Comparison of ENCODE assay signal across 20 cellular contexts in the genomic region with DNA sequence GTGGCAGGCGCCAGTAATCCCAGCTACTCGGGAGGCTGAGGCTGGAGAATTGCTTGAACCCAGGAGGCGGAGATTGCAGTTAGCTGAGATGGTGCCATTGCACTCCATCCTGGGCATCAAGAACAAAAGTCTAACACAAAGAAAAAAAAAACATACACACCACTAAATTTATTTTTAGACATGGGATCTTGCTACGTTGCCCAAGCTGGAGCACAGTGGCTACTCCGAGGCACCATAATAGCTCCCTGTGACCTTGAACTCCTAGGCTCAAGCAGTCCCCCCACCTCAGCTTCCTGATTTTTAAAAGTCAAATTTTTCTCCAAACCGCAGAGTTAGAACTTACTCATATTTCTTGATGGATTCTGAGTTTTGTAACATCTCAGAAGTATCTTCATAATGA. TPM values are rescaled to one million over a fixed set of nuclear protein-coding genes. Genes with fewer than 3 reads are reported as not detected.
DNase-seq lines count a peak whose midpoint lies in the region; ATAC-seq and TF ChIP-seq lines count a peak whose summit lies in the region.
"Had no signal": no experiment of that assay in that cellular context is flagged by ENCODE, and none has a peak within 500 bp of the region (broad histone marks: within the 10 kb centered on the region; RNA-seq: fewer than 3 reads in every experiment).

No MANE protein-coding gene starts in this region.

- H3K27ac ChIP-seq in H9 (ENCODE audit: insufficient read length, low read depth, low read length) (no peak overlapping the region), stomach (peak overlapping the region in 4 of 5 donors; percentile 71 to 92 (median 82))
- H3K27ac ChIP-seq: SK-N-MC had no signal

- DNase-seq in H9 (no peak), NOMO-1 (lab: John Stamatoyannopoulos, UW; ENCODE audit: unreplicated experiment in 2 of 2) (peak; percentile 64 to 87), WTC11 (ENCODE audit: low spot score) (no peak), stomach (no peak), HFFc6 (no peak), NCI-H526 treated with DMSO at 0.1 percent for 48 hours (lab: John Stamatoyannopoulos, UW) (no peak)
- DNase-seq: C1 segment of cervical spinal cord, DMS79, Kasumi-1, MG63, NCI-H1105 treated with DMSO at 0.1 percent for 48 hours, NCI-H1694 treated with DMSO at 0.1 percent for 48 hours, NCI-H2107, NCI-H510A treated with DMSO at 0.1 percent for 48 hours, NCI-H82, T-cell had no signal

- no peak for TF ChIP-seq POLR2A in stomach (IDR thresholded peaks at IDR 0.05)

- CTCF ChIA-PET in WTC11 (lab: Charles Lee) = interaction anchor here (1.1 to 4.6 kb wide), 3 partner anchors 42 to 187 kb away, joined by 3 to 24 read pairs (median 4); a partner anchor contains a TSS

- H3K36me3 Mint-ChIP-seq in H9 (ENCODE audit: insufficient read depth in 1 of 3, low read depth in 3 of 3) (peaks cover 3 to 12% (median 8%) of the 10 kb centered on the region in 3 experiments; a peak in 6 of 7 replicates), WTC11 (no peaks in the 10 kb centered on the region), HFFc6 (ENCODE audit: low read depth) (0 out of 2 replicates have a peak, but pooled peaks cover 5% of the 10 kb centered on the region)
- H3K36me3 Mint-ChIP-seq: IgD-negative memory B cell, T-cell had no signal

- H3T11ph ChIP-seq in H9 (ENCODE audit: low read length) = no peak overlapping the region

- H3K9me3 ChIP-seq in H9 (ENCODE audit: control insufficient read depth, low read depth, low read length) (no peaks in the 10 kb centered on the region), stomach (no peaks in the 10 kb centered on the region)
- H3K9me3 ChIP-seq: MG63 had no signal

- H3K23ac ChIP-seq in H9 (ENCODE audit: insufficient read length, low read depth, low read length) = no peak overlapping the region

- POLR2A ChIA-PET in WTC11 (lab: Charles Lee) = no interaction called here

- H3K4me3 ChIP-seq in stomach = no peak overlapping the region
- H3K4me3 ChIP-seq: MG63, SK-N-MC had no signal

- H4K5ac ChIP-seq in H9 (ENCODE audit: insufficient read length, low read depth, low read length) = no peak overlapping the region

- H3K27ac Mint-ChIP-seq in H9 (peak overlapping the region in 2 of 3 experiments; percentile 81 to 82; a peak in 2 of 7 replicates), WTC11 (no peak overlapping the region), HFFc6 (no peak overlapping the region)
- H3K27ac Mint-ChIP-seq: IgD-negative memory B cell, T-cell had no signal

- peaks cover 2% of the 10 kb centered on the region for H3K4me1 ChIP-seq in H9 (ENCODE audit: insufficient read depth, low read length)
- peaks cover 27 to 71% (median 48%) of the 10 kb centered on the region in 4 donors for H3K4me1 ChIP-seq in stomach

- no peak overlapping the region for H3K56ac ChIP-seq in H9 (ENCODE audit: insufficient read length, low read depth, low read length)

- no peak overlapping the region for H3K4me2 ChIP-seq in H9 (ENCODE audit: insufficient read depth, insufficient read length, low read length)

- no peak overlapping the region for H3K4ac ChIP-seq in H9 (ENCODE audit: low read depth, low read length)

- H4K20me1 ChIP-seq in H9 (ENCODE audit: control insufficient read depth, insufficient read depth, insufficient read length) = no peaks in the 10 kb centered on the region

- no peak overlapping the region for H2AFZ ChIP-seq in H9 (ENCODE audit: low read length)

- TF ChIP-seq CTCF in H9 (conservative IDR thresholded peaks at IDR 0.05) = no peak
- no peak for TF ChIP-seq CTCF in WTC11 (IDR thresholded peaks at IDR 0.05)
- TF ChIP-seq CTCF in stomach (IDR thresholded peaks at IDR 0.05) = no peak
- no peak for TF ChIP-seq CTCF in HFFc6 (IDR thresholded peaks at IDR 0.05)

- intact Hi-C loops in stomach (cut with DNase I; ENCODE audit: low total_unique reads) = no loop called here

- H2BK20ac ChIP-seq in H9 (ENCODE audit: low read depth, low read length, poor library complexity, severe bottlenecking) = no peak overlapping the region

- H3K23me2 ChIP-seq in H9 (ENCODE audit: insufficient read length, low read depth, low read length, poor library complexity, severe bottlenecking) = peaks cover 9% of the 10 kb centered on the region

- H3K79me2 ChIP-seq in H9 (ENCODE audit: insufficient read depth, low read length) = peaks cover 1% of the 10 kb centered on the region; the same call in 1 of the 2 replicates

- ATAC-seq in WTC11 (no peak), HG03025 (IDR thresholded peaks at IDR 0.05; ENCODE audit: low FRiP score, unreplicated experiment) (no peak)
- ATAC-seq: Right ventricle myocardium inferior, T-cell had no signal

- no peak overlapping the region for H3K4me3 Mint-ChIP-seq in H9
- H3K4me3 Mint-ChIP-seq in WTC11 = no peak overlapping the region
- H3K4me3 Mint-ChIP-seq in HFFc6 = no peak overlapping the region
- H3K4me3 Mint-ChIP-seq: T-cell had no signal

- H4K91ac ChIP-seq in H9 (ENCODE audit: insufficient read length, low read depth, low read length) = no peak overlapping the region

- no peak overlapping the region for H2AK5ac ChIP-seq in H9 (ENCODE audit: insufficient read length, low read length)

- H3K27me3 Mint-ChIP-seq in H9 (ENCODE audit: low read depth) (peaks cover 7% of the 10 kb centered on the region), WTC11 (ENCODE audit: low read depth) (peaks cover 5% of the 10 kb centered on the region), HFFc6 (ENCODE audit: insufficient read depth) (no peaks in the 10 kb centered on the region)

- H2BK120ac ChIP-seq in H9 (ENCODE audit: low read depth, low read length, poor library complexity, severe bottlenecking) = no peak overlapping the region

- no peak overlapping the region for H3K14ac ChIP-seq in H9 (ENCODE audit: insufficient read depth, low read length)

- H3K9me3 Mint-ChIP-seq in H9 (no peaks in the 10 kb centered on the region; a peak in 1 of 5 replicates), WTC11 (no peaks in the 10 kb centered on the region), HFFc6 (no peaks in the 10 kb centered on the region)
- H3K9me3 Mint-ChIP-seq: IgD-negative memory B cell, T-cell had no signal

- H4K8ac ChIP-seq in H9 (replicated peaks; ENCODE audit: insufficient read length, low read depth, low read length) = no peak overlapping the region

- H3K18ac ChIP-seq in H9 (ENCODE audit: insufficient read length, low read depth, low read length) = no peak overlapping the region

- no peaks in the 10 kb centered on the region for H3K36me3 ChIP-seq in stomach
- H3K36me3 ChIP-seq: MG63 had no signal

- H3K9ac ChIP-seq in H9 (ENCODE audit: extremely low read depth, insufficient read length, low read length) = no peak overlapping the region

- H3K4me1 Mint-ChIP-seq in H9 (peaks cover 47 to 60% of the 10 kb centered on the region in 2 experiments), WTC11 (peaks cover 54% of the 10 kb centered on the region), HFFc6 (ENCODE audit: low read depth) (peaks cover 13% of the 10 kb centered on the region)

- H3K79me1 ChIP-seq in H9 (ENCODE audit: insufficient read depth, low read depth, low read length, poor library complexity, severe bottlenecking) = peaks cover 6% of the 10 kb centered on the region

- H3K27me3 ChIP-seq in H9 (ENCODE audit: insufficient read depth, low read length) (no peaks in the 10 kb centered on the region), stomach (no peaks in the 10 kb centered on the region)
- H3K27me3 ChIP-seq: MG63 had no signal

- TF ChIP-seq EP300 in stomach (IDR thresholded peaks at IDR 0.05) = no peak

- H2BK15ac ChIP-seq in H9 (ENCODE audit: low read depth, low read length) = no peak overlapping the region

- H2BK12ac ChIP-seq in H9 (ENCODE audit: insufficient read length, low read depth, low read length) = no peak overlapping the region

- WGBS in H9 (ENCODE audit: extremely low coverage, insufficient read length, low lambda C conversion rate) = no CpG with 5 or more reads among the region's 6 CpGs
- 87 to 91% (median 90%) methylated on average over 6 of the region's 6 CpGs for WGBS in stomach, 5 donors

- H2BK5ac ChIP-seq in H9 (ENCODE audit: insufficient read length, low read length) = no peak overlapping the region

TF ChIP-seq in WTC11, 78 proteins besides CTCF, POLR2A, EP300 and RAD21:
- TF ChIP-seq, protein P1, sequence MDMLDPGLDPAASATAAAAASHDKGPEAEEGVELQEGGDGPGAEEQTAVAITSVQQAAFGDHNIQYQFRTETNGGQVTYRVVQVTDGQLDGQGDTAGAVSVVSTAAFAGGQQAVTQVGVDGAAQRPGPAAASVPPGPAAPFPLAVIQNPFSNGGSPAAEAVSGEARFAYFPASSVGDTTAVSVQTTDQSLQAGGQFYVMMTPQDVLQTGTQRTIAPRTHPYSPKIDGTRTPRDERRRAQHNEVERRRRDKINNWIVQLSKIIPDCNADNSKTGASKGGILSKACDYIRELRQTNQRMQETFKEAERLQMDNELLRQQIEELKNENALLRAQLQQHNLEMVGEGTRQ (CRISPR knock-in tag; IDR thresholded peaks at IDR 0.05) = no peak
- peak; percentile 59; the same call in 1 of the 2 replicates for TF ChIP-seq ZNF121 (CRISPR knock-in tag; IDR thresholded peaks at IDR 0.05)

RNA-seq across cellular contexts. Expression of a gene that starts 3.5 kb away (rescaled TPM):
- total RNA-seq in H9 (2021) (39.8 and 40.5 TPM in 2 replicates), WTC11 (2021) (56.2 to 60.6 TPM (median 58.5 TPM) in 3 replicates), stomach (100 to 1,000 TPM in 3 of 5 donors, 10 to 100 TPM in 2; 10.5 to 244 (median 127) TPM)
- 10 to 100 TPM; 15.1 to 38.2 (median 24.1) TPM for polyA plus RNA-seq in stomach
- total RNA-seq in HFFc6 (2021; fragmentation: NEBNext Ultra II Directional; extraction: Animal tissue kit (Norgen Biotek cat#: 25700)) = 10 to 100 TPM; 14.2 to 22.0 (median 18.8) TPM

RNA-seq across cellular contexts. Expression of a gene that starts 58.3 kb away (rescaled TPM):
- total RNA-seq in H9 (2021) = 94.2 and 100 TPM in 2 replicates
- total RNA-seq in WTC11 (2021) = 82.7 to 89.8 TPM (median 89.7 TPM) in 3 replicates
- total RNA-seq in stomach = 100 to 1,000 TPM in 4 of 5 donors, 10 to 100 TPM in 1; 53.1 to 264 (median 211) TPM
- 10 to 100 TPM; 34.5 to 67.4 (median 51.6) TPM for polyA plus RNA-seq in stomach
- 100 to 1,000 TPM in 3 of 6 experiments, 10 to 100 TPM in 3; 84.7 to 103 (median 99.7) TPM for total RNA-seq in HFFc6 (2021; fragmentation: NEBNext Ultra II Directional; extraction: Animal tissue kit (Norgen Biotek cat#: 25700))

Comparison
In these comparisons a context has a peak if more than half of its experiments do, and no peak if none do; other contexts are left out.
1. DNase-seq: peak in NOMO-1 (2 of 2); none in H9 (single experiment), WTC11 (single experiment), stomach (single experiment), HFFc6 (single experiment) and NCI-H526 treated with DMSO at 0.1 percent for 48 hours (single experiment).
2. H3K27ac Mint-ChIP-seq: peak in H9 (2 of 3); none in WTC11 (single experiment) and HFFc6 (single experiment).